Comparison of ENCODE assay signal across 9 cellular contexts in the genomic region with DNA sequence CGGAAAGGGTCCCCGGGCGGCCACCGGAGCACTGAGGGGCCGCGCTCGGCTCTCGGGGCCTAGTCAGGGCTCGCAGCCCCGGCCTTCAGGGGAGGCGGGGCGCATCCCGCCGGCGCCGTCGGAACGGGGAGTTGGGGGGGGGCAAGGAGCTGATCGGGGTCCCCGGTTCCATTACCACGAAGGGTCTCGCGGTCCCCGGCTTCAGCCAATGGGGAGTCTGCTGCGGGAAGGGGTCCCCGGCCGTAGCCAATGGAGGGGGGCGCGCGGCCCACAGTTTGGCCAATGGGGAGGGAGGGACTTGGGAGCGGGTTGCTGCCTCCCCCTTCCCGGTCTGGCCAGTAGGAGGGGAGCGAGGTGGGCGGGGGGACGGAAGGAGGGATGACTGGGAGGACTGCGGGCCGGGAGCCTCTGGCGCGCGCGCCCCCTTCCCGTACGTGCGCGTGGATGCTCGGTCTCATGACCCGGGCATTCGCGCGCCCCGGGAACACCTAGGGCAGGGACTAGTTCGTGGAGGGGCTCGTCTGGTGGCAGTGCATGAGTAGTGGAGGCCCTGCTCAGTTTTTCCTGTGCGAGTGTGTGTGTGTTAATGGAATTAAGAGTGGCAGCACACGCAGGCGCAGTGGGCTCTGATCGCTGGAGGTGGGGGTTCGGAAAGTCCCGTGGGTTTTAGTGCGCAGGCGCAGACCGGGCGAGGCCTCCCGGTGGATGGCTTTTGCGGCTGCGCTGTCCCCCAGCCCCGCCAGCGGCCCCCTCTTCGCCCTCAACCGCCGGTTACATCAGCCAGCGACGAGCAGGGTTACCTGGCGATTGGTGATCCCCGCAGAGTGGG. TPM values are rescaled to one million over a fixed set of nuclear protein-coding genes. Genes with fewer than 3 reads are reported as not detected.
A peak's percentile ranks its signal among the peaks of the same experiment; 100 is the strongest.
DNase-seq lines count a peak whose midpoint lies in the region; ATAC-seq, FAIRE-seq and TF ChIP-seq lines count a peak whose summit lies in the region.
"Had no signal": no experiment of that assay in that cellular context is flagged by ENCODE, and none has a peak within 500 bp of the region (broad histone marks: within the 10 kb centered on the region; RNA-seq: fewer than 3 reads in every experiment).

No MANE protein-coding gene starts in this region.

- no peaks in the 10 kb centered on the region for H3K27me3 Mint-ChIP-seq in activated CD4-positive, alpha-beta T cell treated with anti-CD3 and anti-CD28 coated beads for 36 hours
- H3K27me3 Mint-ChIP-seq in chondrocyte (ENCODE audit: low read depth): no peaks in the 10 kb centered on the region

- H3K36me3 Mint-ChIP-seq in activated CD4-positive, alpha-beta T cell treated with anti-CD3 and anti-CD28 coated beads for 36 hours (ENCODE audit: low read depth): peaks cover 49% of the 10 kb centered on the region
- H3K36me3 Mint-ChIP-seq in chondrocyte (ENCODE audit: low read depth): peaks cover 34% of the 10 kb centered on the region

- intact Hi-C loops in activated CD4-positive, alpha-beta T cell treated with anti-CD3 and anti-CD28 coated beads for 36 hours (cut with DNase I, micrococcal nuclease): loop anchor here (1.0 to 10.0 kb wide), 16 partner anchors 22 to 1835 kb away; a partner anchor contains a TSS

- peaks cover 45% of the 10 kb centered on the region for H3K4me1 Mint-ChIP-seq in activated CD4-positive, alpha-beta T cell treated with anti-CD3 and anti-CD28 coated beads for 36 hours
- H3K4me1 Mint-ChIP-seq in chondrocyte (ENCODE audit: low read depth): peaks cover 47% of the 10 kb centered on the region

- no peaks in the 10 kb centered on the region for H3K9me3 Mint-ChIP-seq in activated CD4-positive, alpha-beta T cell treated with anti-CD3 and anti-CD28 coated beads for 36 hours (ENCODE audit: low read depth)
- no peaks in the 10 kb centered on the region for H3K9me3 Mint-ChIP-seq in chondrocyte (ENCODE audit: low read depth)

- peak; percentile 78 for FAIRE-seq in GM19239 (lab: Jason Lieb, UNC)
- FAIRE-seq: endometrium had no signal

- H3K4me3 ChIP-seq in BJ (ENCODE audit: low read depth, low read length): peak overlapping the region; percentile 82

- peak overlapping the region; percentile 100 for H3K27ac Mint-ChIP-seq in activated CD4-positive, alpha-beta T cell treated with anti-CD3 and anti-CD28 coated beads for 36 hours
- H3K27ac Mint-ChIP-seq in chondrocyte (ENCODE audit: unreplicated experiment): peak overlapping the region; percentile 99

- POLR2A ChIA-PET in BJ (lab: Charles Lee): no interaction called here
- POLR2A ChIA-PET in activated CD4-positive, alpha-beta T cell treated with anti-CD3 and anti-CD28 coated beads for 36 hours (lab: Charles Lee): interaction anchor here (0.7 to 4.3 kb wide), 7 partner anchors 12 to 526 kb away, joined by 3 to 33 read pairs (median 7); a partner anchor contains a TSS

- H3K27me3 ChIP-seq in BJ (ENCODE audit: control insufficient read depth, insufficient read depth, low read length): no peaks in the 10 kb centered on the region

- peak; percentile 82 for DNase-seq in BJ (ENCODE audit: low read depth)
- peak; percentile 91 for DNase-seq in GM19239 (ENCODE audit: insufficient read length, low spot score)
- peak; percentile 94 for DNase-seq in NCI-H510A treated with DMSO at 0.1 percent for 48 hours (lab: John Stamatoyannopoulos, UW)
- peak; percentile 98 for DNase-seq in activated CD4-positive, alpha-beta T cell treated with anti-CD3 and anti-CD28 coated beads for 36 hours
- DNase-seq in chondrocyte (ENCODE audit: low spot score): peak; percentile 98
- peak; percentile 97 for DNase-seq in kidney tubule cell (ENCODE audit: low spot score)
- peak; percentile 96 for DNase-seq in stimulated activated CD4-positive, alpha-beta T cell treated with anti-CD3 and anti-CD28 coated beads, Interleukin-15, amount 100 ng/mL, for 48 hours (ENCODE audit: low read depth in 2 of 2)

- peak overlapping the region; percentile 96 for H3K4me3 Mint-ChIP-seq in activated CD4-positive, alpha-beta T cell treated with anti-CD3 and anti-CD28 coated beads for 36 hours
- H3K4me3 Mint-ChIP-seq in chondrocyte (ENCODE audit: unreplicated experiment): peak overlapping the region; percentile 99

- peak; percentile 37; the same call in 1 of the 2 replicates for TF ChIP-seq CTCF in BJ (IDR thresholded peaks at IDR 0.05; ENCODE audit: insufficient read depth, low read depth, low read length)
- TF ChIP-seq CTCF in chondrocyte (IDR thresholded peaks at IDR 0.05): peak; percentile 60

- CTCF ChIA-PET in BJ (lab: Yijun Ruan, JAX): interaction anchor here (0.7 to 3.2 kb wide), 3 partner anchors 8 to 121 kb away, joined by 3 to 12 read pairs (median 3); no protein-coding TSS in a partner anchor
- CTCF ChIA-PET in activated CD4-positive, alpha-beta T cell treated with anti-CD3 and anti-CD28 coated beads for 36 hours (lab: Charles Lee): interaction anchor here (1.5 kb wide), 1 partner anchor 39 kb away, joined by 3 read pairs; no protein-coding TSS in a partner anchor

- peaks cover 11% of the 10 kb centered on the region for H3K36me3 ChIP-seq in BJ (ENCODE audit: control insufficient read depth, insufficient read depth, low read length)

- peak; percentile 52 for ATAC-seq in HG03442 (IDR thresholded peaks at IDR 0.05; ENCODE audit: unreplicated experiment)
- ATAC-seq in activated CD4-positive, alpha-beta T cell treated with anti-CD3 and anti-CD28 coated beads for 36 hours: peak; percentile 80

RNA-seq across cellular contexts. Expression of a gene that starts 1.1 kb away (rescaled TPM):
- polyA plus RNA-seq in BJ (2011; rRNA removed): 17.8 and 19.9 TPM in 2 replicates
- polyA minus RNA-seq in BJ (2011; rRNA and poly(A)+ RNA removed): 22.4 and 39.7 TPM in 2 replicates
- 100 to 1,000 TPM; 298 to 319 TPM for total RNA-seq in activated CD4-positive, alpha-beta T cell treated with anti-CD3 and anti-CD28 coated beads for 36 hours
- total RNA-seq in chondrocyte: 152 to 186 TPM (median 185 TPM) in 3 replicates

RNA-seq across cellular contexts. Expression of a gene that starts 22.2 kb away (rescaled TPM):
- polyA plus RNA-seq in BJ (2011; rRNA removed): 77.2 and 118 TPM in 2 replicates
- polyA minus RNA-seq in BJ (2011; rRNA and poly(A)+ RNA removed): 34.4 and 40.9 TPM in 2 replicates
- 100 to 1,000 TPM; 224 to 241 TPM for total RNA-seq in activated CD4-positive, alpha-beta T cell treated with anti-CD3 and anti-CD28 coated beads for 36 hours
- total RNA-seq in chondrocyte: 91.1 to 120 TPM (median 95.0 TPM) in 3 replicates

RNA-seq across cellular contexts. Expression of a gene that starts 39.7 kb away (rescaled TPM):
- polyA plus RNA-seq in BJ (2011; rRNA removed): 14.6 and 24.7 TPM in 2 replicates
- polyA minus RNA-seq in BJ (2011; rRNA and poly(A)+ RNA removed): 21.4 and 21.8 TPM in 2 replicates
- total RNA-seq in activated CD4-positive, alpha-beta T cell treated with anti-CD3 and anti-CD28 coated beads for 36 hours: 10 to 100 TPM; 34.8 to 49.4 TPM
- 36.4 to 48.1 TPM (median 38.1 TPM) in 3 replicates for total RNA-seq in chondrocyte

RNA-seq across cellular contexts. Expression of a gene that starts 54.4 kb away (rescaled TPM):
- 0.38 and 0.44 TPM in 2 replicates for polyA plus RNA-seq in BJ (2011; rRNA removed)
- 0.10 and 0.62 TPM in 2 replicates for polyA minus RNA-seq in BJ (2011; rRNA and poly(A)+ RNA removed)
- 1 to 10 TPM; 2.8 to 3.4 TPM for total RNA-seq in activated CD4-positive, alpha-beta T cell treated with anti-CD3 and anti-CD28 coated beads for 36 hours
- 0.31 to 1.8 TPM (median 0.42 TPM) in 3 replicates for total RNA-seq in chondrocyte

Comparison
In these comparisons a context has a peak if more than half of its experiments do, and no peak if none do; other contexts are left out.
1. Peak in every context shown above with its lines: DNase-seq, ATAC-seq and H3K4me3 ChIP-seq.